ENCODE assay signal across 19 cellular contexts in the genomic region with DNA sequence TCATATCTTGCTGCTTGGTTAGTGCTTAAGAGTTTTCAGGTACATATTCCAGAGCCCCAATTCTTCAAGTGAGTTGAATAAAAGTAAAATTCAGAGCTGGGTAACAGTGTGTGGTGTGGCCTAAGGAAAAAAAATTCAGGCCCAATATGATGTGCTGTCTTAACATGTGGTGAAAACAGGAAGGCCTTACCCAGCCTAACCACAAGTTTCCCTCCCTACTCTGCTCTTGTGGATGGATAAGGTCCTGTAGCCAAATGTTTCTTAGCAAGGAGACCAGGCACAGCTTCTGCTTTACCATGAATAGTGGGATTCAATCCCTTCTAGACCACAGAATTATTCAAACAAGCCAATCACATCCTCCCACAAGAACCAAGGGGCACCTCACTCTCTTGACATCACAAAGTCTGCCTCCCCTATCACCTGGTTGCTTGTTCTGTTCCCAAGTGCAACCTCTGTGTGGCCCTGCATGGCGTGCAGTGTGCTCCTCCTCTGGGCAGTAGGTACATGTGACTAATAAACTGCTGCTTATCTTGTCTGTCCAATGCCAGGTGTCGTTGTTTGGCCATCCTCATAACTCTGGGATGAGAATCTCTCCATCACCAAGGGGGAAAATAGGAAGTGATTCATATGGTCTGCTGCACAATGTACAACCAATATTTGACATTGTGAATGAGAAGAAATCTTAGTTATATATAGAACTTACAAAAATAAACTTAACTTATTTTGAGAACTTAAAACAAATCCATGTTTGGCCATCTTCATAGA.
DNase-seq lines count a peak whose midpoint lies in the region; ATAC-seq and TF ChIP-seq lines count a peak whose summit lies in the region.
"Had no signal": no experiment of that assay in that cellular context is flagged by ENCODE, and none has a peak within 500 bp of the region (broad histone marks: within the 10 kb centered on the region; RNA-seq: fewer than 3 reads in every experiment).

No MANE protein-coding gene starts in this region.

- H3K27ac ChIP-seq in left lung = peak overlapping the region in 1 of 2 donors; percentile 42
- H3K27ac ChIP-seq: gastrocnemius medialis had no signal

- no peak overlapping the region for H3K27ac Mint-ChIP-seq in natural killer cell treated with Interleukin-12 subunit alpha and Interleukin-12 subunit beta and Interleukin-15 and Interleukin-18, amount 100 ng/mL, for 72 hours
- H3K27ac Mint-ChIP-seq: activated naive CD8-positive, alpha-beta T cell treated with anti-CD3 and anti-CD28 coated beads for 36 hours had no signal

- no peaks in the 10 kb centered on the region for H3K27me3 ChIP-seq in left lung
- H3K27me3 ChIP-seq: gastrocnemius medialis had no signal

- no peaks in the 10 kb centered on the region for H3K36me3 Mint-ChIP-seq in natural killer cell treated with Interleukin-12 subunit alpha and Interleukin-12 subunit beta and Interleukin-15 and Interleukin-18, amount 100 ng/mL, for 72 hours
- H3K36me3 Mint-ChIP-seq: activated naive CD8-positive, alpha-beta T cell treated with anti-CD3 and anti-CD28 coated beads for 36 hours had no signal

- H3K4me1 ChIP-seq in left lung = peaks cover 0 to 12% of the 10 kb centered on the region in 2 donors
- H3K4me1 ChIP-seq: gastrocnemius medialis had no signal

- no peak overlapping the region for H3K4me3 Mint-ChIP-seq in natural killer cell treated with Interleukin-12 subunit alpha and Interleukin-12 subunit beta and Interleukin-15 and Interleukin-18, amount 100 ng/mL, for 72 hours
- H3K4me3 Mint-ChIP-seq: activated naive CD8-positive, alpha-beta T cell treated with anti-CD3 and anti-CD28 coated beads for 36 hours had no signal

- no peak for TF ChIP-seq POLR2A in NB4 (IDR thresholded peaks at IDR 0.05; ENCODE audit: extremely low read depth, insufficient read length)

- peaks cover 0 to 5% of the 10 kb centered on the region in 2 donors for H3K4me1 Mint-ChIP-seq in natural killer cell treated with Interleukin-12 subunit alpha and Interleukin-12 subunit beta and Interleukin-15 and Interleukin-18, amount 100 ng/mL, for 72 hours (ENCODE audit: low read depth in 2 of 2)
- H3K4me1 Mint-ChIP-seq: activated naive CD8-positive, alpha-beta T cell treated with anti-CD3 and anti-CD28 coated beads for 36 hours had no signal

- intact Hi-C loops in left lung (cut with DNase I) = no loop called here

- H3K4me3 ChIP-seq in NB4 (ENCODE audit: low read depth, low read length) (no peak overlapping the region), left lung (no peak overlapping the region)
- H3K4me3 ChIP-seq: coronary artery, gastrocnemius medialis had no signal

- peaks cover 12% of the 10 kb centered on the region for H3K9me3 Mint-ChIP-seq in natural killer cell treated with Interleukin-12 subunit alpha and Interleukin-12 subunit beta and Interleukin-15 and Interleukin-18, amount 100 ng/mL, for 72 hours
- H3K9me3 Mint-ChIP-seq: activated naive CD8-positive, alpha-beta T cell treated with anti-CD3 and anti-CD28 coated beads for 36 hours had no signal

- ATAC-seq in natural killer cell treated with Interleukin-12 subunit alpha and Interleukin-12 subunit beta and Interleukin-15 and Interleukin-18, amount 100 ng/mL, for 72 hours = no peak
- ATAC-seq in left lung = no peak
- ATAC-seq: gastrocnemius medialis, HepG2 had no signal

- no peaks in the 10 kb centered on the region for H3K27me3 Mint-ChIP-seq in natural killer cell treated with Interleukin-12 subunit alpha and Interleukin-12 subunit beta and Interleukin-15 and Interleukin-18, amount 100 ng/mL, for 72 hours
- H3K27me3 Mint-ChIP-seq: activated naive CD8-positive, alpha-beta T cell treated with anti-CD3 and anti-CD28 coated beads for 36 hours had no signal

- no peak for TF ChIP-seq CTCF in NB4 (IDR thresholded peaks at IDR 0.05; ENCODE audit: low read depth, low read length)
- no peak for TF ChIP-seq CTCF in left lung (IDR thresholded peaks at IDR 0.05)

- no peaks in the 10 kb centered on the region for H3K36me3 ChIP-seq in left lung
- H3K36me3 ChIP-seq: gastrocnemius medialis had no signal

- no peaks in the 10 kb centered on the region for H3K9me3 ChIP-seq in left lung
- H3K9me3 ChIP-seq: gastrocnemius medialis had no signal

- DNase-seq in Daoy (ENCODE audit: low read depth) = peak; percentile 50
- peak; percentile 68 for DNase-seq in NB4 (ENCODE audit: low read depth)
- DNase-seq in amniotic epithelial cell (ENCODE audit: low read depth) = peak; percentile 36
- DNase-seq in myocyte (ENCODE audit: low read depth) = peak; percentile 31
- DNase-seq in natural killer cell treated with Interleukin-12 subunit alpha and Interleukin-12 subunit beta and Interleukin-15 and Interleukin-18, amount 100 ng/mL, for 72 hours (ENCODE audit: low spot score) = no peak
- no peak for DNase-seq in NCI-H446 (lab: John Stamatoyannopoulos, UW)
- DNase-seq in NCI-H2029 treated with DMSO at 0.1 percent for 48 hours (lab: John Stamatoyannopoulos, UW) = no peak
- no peak for DNase-seq in left lung
- DNase-seq: activated naive CD8-positive, alpha-beta T cell treated with anti-CD3 and anti-CD28 coated beads for 36 hours; activated T-cell treated with anti-CD3 and anti-CD28 coated beads for 4 hours; gastrocnemius medialis; H7; kidney; NCI-H146; retina; stimulated activated CD4-positive, alpha-beta T cell treated with anti-CD3 and anti-CD28 coated beads, Interleukin-4, amount 100 ng/mL, for 1 hour; stimulated activated naive CD4-positive, alpha-beta T cell had no signal

Comparison
In these comparisons a context has a peak if more than half of its experiments do, and no peak if none do; other contexts are left out.
1. DNase-seq: peak in Daoy (single experiment), NB4 (single experiment), amniotic epithelial cell (single experiment) and myocyte (single experiment); none in natural killer cell treated with Interleukin-12 subunit alpha and Interleukin-12 subunit beta and Interleukin-15 and Interleukin-18, amount 100 ng/mL, for 72 hours (single experiment), NCI-H446 (0 of 2), NCI-H2029 treated with DMSO at 0.1 percent for 48 hours (single experiment) and left lung (0 of 2).